ENCODE assay signal across 22 cellular contexts in genomic region chr12:32714772-32715171, GRCh38.
"Had no signal": no experiment of that assay in that cellular context is flagged by ENCODE, and none has a peak within 500 bp of the region (broad histone marks: within the 10 kb centered on the region; RNA-seq: fewer than 3 reads in every experiment).

No MANE protein-coding gene starts in this region.

- H3K4me1 ChIP-seq: esophagus muscularis mucosa, gastrocnemius medialis, gastroesophageal sphincter, heart left ventricle, heart right ventricle had no signal

- H3K27ac ChIP-seq: coronary artery, dorsolateral prefrontal cortex, esophagus muscularis mucosa, esophagus squamous epithelium, foreskin keratinocyte, gastrocnemius medialis, gastroesophageal sphincter, heart left ventricle, heart right ventricle had no signal

- ATAC-seq: effector memory CD8-positive, alpha-beta T cell; esophagus mucosa; foreskin keratinocyte; gastrocnemius medialis; gastroesophageal sphincter; heart left ventricle; heart right ventricle had no signal

- H3K4me3 ChIP-seq: coronary artery, dorsolateral prefrontal cortex, esophagus muscularis mucosa, esophagus squamous epithelium, gastrocnemius medialis, gastroesophageal sphincter, heart left ventricle, heart right ventricle had no signal

- DNase-seq: cortex of kidney; dermis blood vessel endothelial cell; dorsolateral prefrontal cortex; effector CD4-positive, alpha-beta T cell; effector CD8-positive, alpha-beta T cell; effector memory CD4-positive, alpha-beta T cell; effector memory CD8-positive, alpha-beta T cell; endodermal cell; erythroblast; esophagus squamous epithelium; foreskin fibroblast; foreskin keratinocyte; foreskin melanocyte; gastrocnemius medialis; glutamatergic neuron; head of caudate nucleus; heart left ventricle; heart right ventricle had no signal

- H3K9me3 ChIP-seq: esophagus muscularis mucosa, esophagus squamous epithelium, gastrocnemius medialis, gastroesophageal sphincter, heart left ventricle, heart right ventricle had no signal

- H3K27me3 ChIP-seq: dorsolateral prefrontal cortex, esophagus muscularis mucosa, esophagus squamous epithelium, foreskin keratinocyte, gastrocnemius medialis, gastroesophageal sphincter, heart left ventricle, heart right ventricle had no signal
